ENCODE assay signal across 32 cellular contexts in genomic region chr1:18542351-18542750, GRCh38.
A peak's percentile ranks its signal among the peaks of the same experiment; 100 is the strongest.
DNase-seq lines count a peak whose midpoint lies in the region; ATAC-seq and TF ChIP-seq lines count a peak whose summit lies in the region.
"Had no signal": no experiment of that assay in that cellular context is flagged by ENCODE, and none has a peak within 500 bp of the region (broad histone marks: within the 10 kb centered on the region; RNA-seq: fewer than 3 reads in every experiment).

No MANE protein-coding gene starts in this region.

- no peak overlapping the region for H3K4me3 ChIP-seq in spleen
- H3K4me3 ChIP-seq: lung, mucosa of descending colon, pancreas, smooth muscle cell, thoracic aorta, uterus had no signal

- WGBS in spleen, 5 donors, result 20 to 30% (median 26%) methylated on average over 8 of the region's 8 CpGs

- no peak for TF ChIP-seq POLR2A in spleen (IDR thresholded peaks at IDR 0.05)

- no peak for ATAC-seq in HG03135 (IDR thresholded peaks at IDR 0.05; ENCODE audit: unreplicated experiment)
- ATAC-seq in GM21737 (IDR thresholded peaks at IDR 0.05; ENCODE audit: unreplicated experiment), result no peak
- ATAC-seq: effector memory CD8-positive, alpha-beta T cell; mucosa of descending colon; natural killer cell; pancreas; stimulated activated naive CD8-positive, alpha-beta T cell treated with anti-CD3 and anti-CD28 coated beads, Interleukin-15, Interleukin-2, amounts not matched to agents 100 U/mL and 50 U/mL, for 24 hours had no signal

- H3K4me1 ChIP-seq in spleen, result no peaks in the 10 kb centered on the region
- H3K4me1 ChIP-seq: pancreas, uterus had no signal

- no peaks in the 10 kb centered on the region for H3K4me1 Mint-ChIP-seq in chondrocyte (ENCODE audit: low read depth)
- H3K4me1 Mint-ChIP-seq: activated naive CD8-positive, alpha-beta T cell treated with anti-CD3 and anti-CD28 coated beads, Interleukin-2, amount 10 ng/mL, durations not matched to agents 7 days and 5 days; IgD-negative memory B cell; natural killer cell had no signal

- no peak overlapping the region for H3K4me3 Mint-ChIP-seq in chondrocyte (ENCODE audit: unreplicated experiment)
- H3K4me3 Mint-ChIP-seq: activated naive CD8-positive, alpha-beta T cell treated with anti-CD3 and anti-CD28 coated beads, Interleukin-2, amount 10 ng/mL, durations not matched to agents 7 days and 5 days; effector memory CD8-positive, alpha-beta T cell; IgD-negative memory B cell; natural killer cell; T-helper 2 cell treated with Interferon-gamma antibody and Interleukin-4, amounts not matched to agents 5 μg/mL and 100 μg/mL, for 36 hours had no signal

- TF ChIP-seq CTCF in chondrocyte (IDR thresholded peaks at IDR 0.05) (no peak), spleen (IDR thresholded peaks at IDR 0.05 in 8 of 11, conservative IDR thresholded peaks at IDR 0.05 in 3 of 11) (no peak)

- DNase-seq in NCI-H345 (lab: John Stamatoyannopoulos, UW), result peak; percentile 7
- DNase-seq in NCI-H345 treated with DMSO at 0.1 percent for 48 hours (lab: John Stamatoyannopoulos, UW; ENCODE audit: unreplicated experiment), result no peak
- peak; percentile 26 for DNase-seq in chondrocyte (ENCODE audit: low spot score)
- peak; percentile 21 for DNase-seq in islet precursor cell
- peak; percentile 25 for DNase-seq in spleen
- no peak for DNase-seq in central memory CD4-positive, alpha-beta T cell
- DNase-seq: 8988T; activated CD4-positive, alpha-beta T cell treated with anti-CD3 and anti-CD28 coated beads for 4 hours; activated CD8-positive, alpha-beta memory T cell treated with anti-CD3 and anti-CD28 coated beads for 24 hours; activated naive CD8-positive, alpha-beta T cell treated with anti-CD3 and anti-CD28 coated beads, Interleukin-2, amount 10 ng/mL, durations not matched to agents 7 days and 5 days; activated T-cell treated with anti-CD3 and anti-CD28 coated beads for 4 hours; C1 segment of cervical spinal cord; COR-L47; cortex of kidney; effector memory CD8-positive, alpha-beta T cell; erythroblast; mucosa of descending colon; MV-4-11; natural killer cell; NCI-H146; SHP77 treated with DMSO at 0.1 percent for 48 hours; stimulated activated CD4-positive, alpha-beta T cell treated with anti-CD3 and anti-CD28 coated beads, Interleukin-1b, Interleukin-23, amount 100 ng/mL, for 48 hours; stimulated activated naive CD8-positive, alpha-beta T cell treated with anti-CD3 and anti-CD28 coated beads, Interleukin-15, Interleukin-2, amounts not matched to agents 100 U/mL and 50 U/mL, for 24 hours; uterus had no signal

- no peak overlapping the region for H3K27ac ChIP-seq in spleen
- H3K27ac ChIP-seq: pancreas, thoracic aorta, uterus had no signal

- peaks cover 54% of the 10 kb centered on the region for H3K27me3 Mint-ChIP-seq in chondrocyte (ENCODE audit: low read depth)

- H3K9me3 Mint-ChIP-seq in chondrocyte (ENCODE audit: low read depth), result peaks cover 6% of the 10 kb centered on the region
- H3K9me3 Mint-ChIP-seq: activated naive CD8-positive, alpha-beta T cell treated with anti-CD3 and anti-CD28 coated beads, Interleukin-2, amount 10 ng/mL, durations not matched to agents 7 days and 5 days; effector memory CD8-positive, alpha-beta T cell; natural killer cell; T-helper 2 cell treated with Interferon-gamma antibody and Interleukin-4, amounts not matched to agents 5 μg/mL and 100 μg/mL, for 36 hours had no signal

- no peaks in the 10 kb centered on the region for H3K36me3 ChIP-seq in spleen
- H3K36me3 ChIP-seq: pancreas, thoracic aorta, uterus had no signal

- intact Hi-C loops in spleen (cut with DNase I; ENCODE audit: low total_unique reads), result no loop called here

- peaks cover 0 to 10% (median 5%) of the 10 kb centered on the region in 8 donors for H3K9me3 ChIP-seq in spleen
- H3K9me3 ChIP-seq: mucosa of descending colon, pancreas had no signal

- peaks cover 0 to 78% (median 12%) of the 10 kb centered on the region in 7 donors for H3K27me3 ChIP-seq in spleen (replicated peaks in 1 of 7)
- H3K27me3 ChIP-seq: pancreas had no signal

- no peak overlapping the region for H3K27ac Mint-ChIP-seq in chondrocyte (ENCODE audit: unreplicated experiment)
- H3K27ac Mint-ChIP-seq: activated naive CD8-positive, alpha-beta T cell treated with anti-CD3 and anti-CD28 coated beads, Interleukin-2, amount 10 ng/mL, durations not matched to agents 7 days and 5 days; effector memory CD8-positive, alpha-beta T cell; IgD-negative memory B cell; natural killer cell; T-helper 2 cell treated with Interferon-gamma antibody and Interleukin-4, amounts not matched to agents 5 μg/mL and 100 μg/mL, for 36 hours had no signal

- peaks cover 4% of the 10 kb centered on the region for H3K36me3 Mint-ChIP-seq in chondrocyte (ENCODE audit: low read depth)
- H3K36me3 Mint-ChIP-seq: activated naive CD8-positive, alpha-beta T cell treated with anti-CD3 and anti-CD28 coated beads, Interleukin-2, amount 10 ng/mL, durations not matched to agents 7 days and 5 days; IgD-negative memory B cell; natural killer cell had no signal

Comparison
In these comparisons a context has a peak if more than half of its experiments do, and no peak if none do; other contexts are left out.
1. DNase-seq: peak in NCI-H345 (single experiment), chondrocyte (single experiment), islet precursor cell (single experiment) and spleen (single experiment); none in NCI-H345 treated with DMSO at 0.1 percent for 48 hours (single experiment) and central memory CD4-positive, alpha-beta T cell (single experiment).